24 cellular contexts compared by ENCODE assay signal in genomic region chr1:211192227-211192626, GRCh38. TPM values are rescaled to one million over a fixed set of nuclear protein-coding genes. Genes with fewer than 3 reads are reported as not detected.
DNase-seq lines count a peak whose midpoint lies in the region; ATAC-seq, FAIRE-seq and TF ChIP-seq lines count a peak whose summit lies in the region.
"Had no signal": no experiment of that assay in that cellular context is flagged by ENCODE, and none has a peak within 500 bp of the region (broad histone marks: within the 10 kb centered on the region; RNA-seq: fewer than 3 reads in every experiment).

No MANE protein-coding gene starts in this region.

- H3K4me1 ChIP-seq in adipocyte (ENCODE audit: control insufficient read depth, insufficient read depth, low read length) (peaks cover 6% of the 10 kb centered on the region), Peyer's patch (no peaks in the 10 kb centered on the region)
- H3K4me1 ChIP-seq: A549 had no signal

- CTCF ChIA-PET in activated CD4-positive, alpha-beta T cell treated with anti-CD3 and anti-CD28 coated beads for 36 hours (lab: Charles Lee) = interaction anchor here (1.0 to 1.2 kb wide), 2 partner anchors 8 to 323 kb away, joined by 3 read pairs; no protein-coding TSS in a partner anchor

- no peak overlapping the region for H3K4me3 ChIP-seq in adipocyte (ENCODE audit: low read length)
- no peak overlapping the region for H3K4me3 ChIP-seq in Peyer's patch
- H3K4me3 ChIP-seq: A549, GM23248 had no signal

- no peak overlapping the region for H3K9ac ChIP-seq in adipocyte (ENCODE audit: low read length)
- H3K9ac ChIP-seq: GM23248 had no signal

- no peak overlapping the region for H3K27ac ChIP-seq in Peyer's patch
- H3K27ac ChIP-seq: A549, GM23248 had no signal

- peaks cover 6% of the 10 kb centered on the region for H3K27me3 Mint-ChIP-seq in activated CD4-positive, alpha-beta T cell treated with anti-CD3 and anti-CD28 coated beads for 36 hours

- POLR2A ChIA-PET in activated CD4-positive, alpha-beta T cell treated with anti-CD3 and anti-CD28 coated beads for 36 hours (lab: Charles Lee) = no interaction called here

- no peaks in the 10 kb centered on the region for H3K36me3 Mint-ChIP-seq in activated CD4-positive, alpha-beta T cell treated with anti-CD3 and anti-CD28 coated beads for 36 hours (ENCODE audit: low read depth)
- no peaks in the 10 kb centered on the region for H3K36me3 Mint-ChIP-seq in stimulated activated effector memory CD8-positive, alpha-beta T cell treated with anti-CD3 and anti-CD28 coated beads, Interleukin-12 subunit alpha, Interleukin-12 subunit beta, amount 100 ng/mL, for 72 hours
- H3K36me3 Mint-ChIP-seq: CD4-positive, alpha-beta memory T cell had no signal

- H3K4me3 Mint-ChIP-seq in activated CD4-positive, alpha-beta T cell treated with anti-CD3 and anti-CD28 coated beads for 36 hours = no peak overlapping the region
- no peak overlapping the region for H3K4me3 Mint-ChIP-seq in stimulated activated effector memory CD8-positive, alpha-beta T cell treated with anti-CD3 and anti-CD28 coated beads, Interleukin-12 subunit alpha, Interleukin-12 subunit beta, amount 100 ng/mL, for 72 hours
- H3K4me3 Mint-ChIP-seq: CD4-positive, alpha-beta memory T cell had no signal

- peaks cover 3% of the 10 kb centered on the region for H3K9me3 Mint-ChIP-seq in activated CD4-positive, alpha-beta T cell treated with anti-CD3 and anti-CD28 coated beads for 36 hours (ENCODE audit: low read depth)
- H3K9me3 Mint-ChIP-seq in stimulated activated effector memory CD8-positive, alpha-beta T cell treated with anti-CD3 and anti-CD28 coated beads, Interleukin-12 subunit alpha, Interleukin-12 subunit beta, amount 100 ng/mL, for 72 hours = no peaks in the 10 kb centered on the region

- H3K36me3 ChIP-seq in adipocyte (ENCODE audit: control insufficient read depth, insufficient read depth, low read length, severe bottlenecking) (no peaks in the 10 kb centered on the region), Peyer's patch (no peaks in the 10 kb centered on the region)

- ATAC-seq in activated CD4-positive, alpha-beta T cell treated with anti-CD3 and anti-CD28 coated beads for 36 hours = peak; percentile 74
- peak; percentile 67 for ATAC-seq in stimulated activated effector memory CD8-positive, alpha-beta T cell treated with anti-CD3 and anti-CD28 coated beads, Interleukin-12 subunit alpha, Interleukin-12 subunit beta, amount 100 ng/mL, for 72 hours
- ATAC-seq: A549 had no signal

- no peak for DNase-seq in activated CD4-positive, alpha-beta T cell treated with anti-CD3 and anti-CD28 coated beads for 36 hours
- no peak for DNase-seq in activated CD4-positive, alpha-beta T cell treated with anti-CD3 and anti-CD28 coated beads, Interleukin-2, amount 50 U/mL, for 1 hour
- DNase-seq in GM18507 (ENCODE audit: extremely low spot score, insufficient read length, low read depth) = no peak
- peak; percentile 22 for DNase-seq in adipocyte (ENCODE audit: low read depth)
- no peak for DNase-seq in stimulated activated effector memory CD8-positive, alpha-beta T cell treated with anti-CD3 and anti-CD28 coated beads, Interleukin-12 subunit alpha, Interleukin-12 subunit beta, amount 100 ng/mL, for 72 hours (ENCODE audit: low spot score in 2 of 2)
- DNase-seq in NCI-H2196 (lab: John Stamatoyannopoulos, UW; ENCODE audit: unreplicated experiment) = no peak
- no peak for DNase-seq in Peyer's patch
- DNase-seq: 8988T; ACHN; AML-193; C1 segment of cervical spinal cord; Calu3; CD4-positive, alpha-beta memory T cell; COR-L47; DMS153; DND-41; GM23248; H7; HCEC 1CT had no signal

- peak; percentile 12 for FAIRE-seq in GM18507 (lab: Jason Lieb, UNC)
- FAIRE-seq: A549, G401.6, GM12892, GM19239, H1 had no signal

- intact Hi-C loops in activated CD4-positive, alpha-beta T cell treated with anti-CD3 and anti-CD28 coated beads for 36 hours (cut with DNase I, micrococcal nuclease) = no loop called here

- TF ChIP-seq POLR2A in Peyer's patch (IDR thresholded peaks at IDR 0.05) = no peak

- no peaks in the 10 kb centered on the region for H3K9me3 ChIP-seq in adipocyte (ENCODE audit: control insufficient read depth, low read length)
- no peaks in the 10 kb centered on the region for H3K9me3 ChIP-seq in Peyer's patch
- H3K9me3 ChIP-seq: A549 had no signal

- H3K27ac Mint-ChIP-seq in activated CD4-positive, alpha-beta T cell treated with anti-CD3 and anti-CD28 coated beads for 36 hours = no peak overlapping the region
- no peak overlapping the region for H3K27ac Mint-ChIP-seq in stimulated activated effector memory CD8-positive, alpha-beta T cell treated with anti-CD3 and anti-CD28 coated beads, Interleukin-12 subunit alpha, Interleukin-12 subunit beta, amount 100 ng/mL, for 72 hours
- H3K27ac Mint-ChIP-seq: CD4-positive, alpha-beta memory T cell had no signal

- H3K4me1 Mint-ChIP-seq in activated CD4-positive, alpha-beta T cell treated with anti-CD3 and anti-CD28 coated beads for 36 hours = peaks cover 7% of the 10 kb centered on the region
- H3K4me1 Mint-ChIP-seq in stimulated activated effector memory CD8-positive, alpha-beta T cell treated with anti-CD3 and anti-CD28 coated beads, Interleukin-12 subunit alpha, Interleukin-12 subunit beta, amount 100 ng/mL, for 72 hours = no peaks in the 10 kb centered on the region

- no peaks in the 10 kb centered on the region for H3K27me3 ChIP-seq in adipocyte (replicated peaks; ENCODE audit: control insufficient read depth, insufficient read depth, low read length)
- H3K27me3 ChIP-seq in Peyer's patch = no peaks in the 10 kb centered on the region

- TF ChIP-seq CTCF in Peyer's patch (IDR thresholded peaks at IDR 0.05) = no peak

RNA-seq across cellular contexts. Expression of gene KCNH1, which starts 58.3 kb away (rescaled TPM):
- total RNA-seq in activated CD4-positive, alpha-beta T cell treated with anti-CD3 and anti-CD28 coated beads for 36 hours = not detected
- 10 to 100 TPM in 1 of 4 donors, 1 to 10 TPM in 2, under 1 TPM in 1; 0.53 to 16.5 (median 2.4) TPM for total RNA-seq in Peyer's patch
- total RNA-seq: Calu3; CD4-positive, alpha-beta memory T cell had no signal
